16 cellular contexts compared by ENCODE assay signal in genomic region chr1:201284636-201285035, GRCh38. TPM values are rescaled to one million over a fixed set of nuclear protein-coding genes. Genes with fewer than 3 reads are reported as not detected.
"Had no signal": no experiment of that assay in that cellular context is flagged by ENCODE, and none has a peak within 500 bp of the region (broad histone marks: within the 10 kb centered on the region; RNA-seq: fewer than 3 reads in every experiment).

No MANE protein-coding gene starts in this region.

- H3K9me3 ChIP-seq: body of pancreas, SJCRH30, tibial artery had no signal

- H3K9ac ChIP-seq: parathyroid adenoma had no signal

- FAIRE-seq: frontal cortex had no signal

- H3K36me3 ChIP-seq: SJCRH30, tibial artery had no signal

- H3K4me1 ChIP-seq: parathyroid adenoma had no signal

- H3K4me3 ChIP-seq: body of pancreas, SJCRH30, tibial artery had no signal

- DNase-seq: activated CD4-positive, alpha-beta T cell treated with anti-CD3 and anti-CD28 coated beads, Interleukin-2, amount 50 U/mL, for 4 hours; activated CD8-positive, alpha-beta memory T cell treated with anti-CD3 and anti-CD28 coated beads, Interleukin-2, amount 10 ng/mL, durations not matched to agents 7 days and 5 days; activated effector memory CD4-positive, alpha-beta T cell treated with Interleukin-2 at 50 U/mL for 16 hours; activated T-cell treated with anti-CD3 and anti-CD28 coated beads, Interleukin-2, amount 50 U/mL, for 24 hours; amniotic stem cell; body of pancreas; dermis blood vessel endothelial cell; right cardiac atrium; SJCRH30; stimulated activated CD4-positive, alpha-beta T cell treated with anti-CD3 and anti-CD28 coated beads, Interleukin-2, amount 100 ng/mL, for 48 hours; tibial artery had no signal

- H3K79me2 ChIP-seq: parathyroid adenoma had no signal

- H2AFZ ChIP-seq: parathyroid adenoma had no signal

- H3K27ac ChIP-seq: body of pancreas, parathyroid adenoma, SJCRH30, tibial artery had no signal

RNA-seq across cellular contexts. Expression of gene PKP1, which starts 1.3 kb away (rescaled TPM):
- total RNA-seq: activated CD8-positive, alpha-beta memory T cell treated with anti-CD3 and anti-CD28 coated beads, Interleukin-2, amount 10 ng/mL, durations not matched to agents 7 days and 5 days; activated naive CD4-positive, alpha-beta T cell treated with anti-CD3 and anti-CD28 coated beads, Interleukin-2, amount 50 U/mL, for 72 hours; liver; SJCRH30; T-helper 2 cell treated with Interferon-gamma antibody and Interleukin-4, amounts not matched to agents 100 ng/mL and 5 ng/mL, for 36 hours had no signal
